In genomic region chr4:115165503-115165902, GRCh38 we compare ENCODE assay signal across 19 cellular contexts. TPM values are rescaled to one million over a fixed set of nuclear protein-coding genes. Genes with fewer than 3 reads are reported as not detected.
"Had no signal": no experiment of that assay in that cellular context is flagged by ENCODE, and none has a peak within 500 bp of the region (broad histone marks: within the 10 kb centered on the region; RNA-seq: fewer than 3 reads in every experiment).

No MANE protein-coding gene starts in this region.

- DNase-seq: activated B cell treated with CpG ODN at 0.5 μM for 24 hours; activated CD4-positive, alpha-beta memory T cell treated with anti-CD3 and anti-CD28 coated beads for 36 hours; activated CD4-positive, alpha-beta T cell treated with anti-CD3 and anti-CD28 coated beads for 4 hours; amniotic stem cell; body of pancreas; caudate nucleus; dorsolateral prefrontal cortex; kidney; midbrain; stimulated activated CD4-positive, alpha-beta T cell treated with anti-CD3 and anti-CD28 coated beads, Interleukin-4, amount 100 ng/mL, for 1 hour; stomach; testis had no signal

- H3K9ac ChIP-seq: parathyroid adenoma had no signal

- H3K27ac ChIP-seq: body of pancreas, dorsolateral prefrontal cortex, parathyroid adenoma, stomach, testis had no signal

- ATAC-seq: body of pancreas, left lobe of liver, sciatic nerve had no signal

- H3K36me3 ChIP-seq: stomach had no signal

- H3K4me3 ChIP-seq: body of pancreas, dorsolateral prefrontal cortex, lung, smooth muscle cell, stomach, testis had no signal

- H3K4me2 ChIP-seq: smooth muscle cell had no signal

- H3K4me1 ChIP-seq: body of pancreas, parathyroid adenoma, stomach, testis had no signal

- H3K9me3 ChIP-seq: body of pancreas, stomach, testis had no signal

- H2AFZ ChIP-seq: parathyroid adenoma had no signal

- H3K27me3 ChIP-seq: body of pancreas, stomach, testis had no signal

- H3K79me2 ChIP-seq: parathyroid adenoma had no signal

RNA-seq across cellular contexts. Expression of gene NDST4, which starts 52.1 kb away (rescaled TPM):
- total RNA-seq: activated B cell treated with CpG ODN at 0.5 μM for 24 hours; activated CD4-positive, alpha-beta memory T cell treated with anti-CD3 and anti-CD28 coated beads for 36 hours; body of pancreas; epithelial cell of proximal tubule; fibroblast of lung; kidney; left lobe of liver; smooth muscle cell had no signal
